32 cellular contexts compared by ENCODE assay signal in the genomic region with DNA sequence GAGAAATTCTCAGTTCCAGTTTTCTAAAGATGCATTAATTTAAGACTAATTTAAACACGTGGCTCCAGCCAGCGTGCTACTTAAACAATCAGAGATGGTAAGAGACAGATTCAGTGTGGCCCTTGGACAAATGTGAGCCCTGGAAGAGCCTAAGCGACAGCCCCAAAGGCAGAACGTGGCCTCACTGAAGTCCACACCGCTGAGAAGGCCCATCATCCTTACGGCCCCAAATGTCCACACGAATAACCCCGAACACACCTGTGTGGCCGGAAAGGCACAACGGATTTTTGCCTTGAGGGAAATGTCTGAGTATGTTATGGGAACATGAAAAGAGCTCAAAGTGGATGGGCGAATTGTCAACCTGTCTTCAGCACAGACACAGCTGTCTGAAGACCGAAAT. TPM values are rescaled to one million over a fixed set of nuclear protein-coding genes. Genes with fewer than 3 reads are reported as not detected.
A peak's percentile ranks its signal among the peaks of the same experiment; 100 is the strongest.
DNase-seq lines count a peak whose midpoint lies in the region; ATAC-seq, FAIRE-seq and TF ChIP-seq lines count a peak whose summit lies in the region.
"Had no signal": no experiment of that assay in that cellular context is flagged by ENCODE, and none has a peak within 500 bp of the region (broad histone marks: within the 10 kb centered on the region; RNA-seq: fewer than 3 reads in every experiment).

No MANE protein-coding gene starts in this region.

- TF ChIP-seq RAD21 in GM12878 (IDR thresholded peaks at IDR 0.05; ENCODE audit: insufficient read depth, low read depth, low read length): no peak

- TF ChIP-seq CTCF in DOHH2 (IDR thresholded peaks at IDR 0.05; ENCODE audit: low read depth, low read length, poor library complexity, severe bottlenecking) (no peak), GM12878 (IDR thresholded peaks at IDR 0.05 in 2 of 3, conservative IDR thresholded peaks at IDR 0.05 in 1 of 3; ENCODE audit: control insufficient read depth in 2 of 3, extremely low read depth in 1 of 3, insufficient read depth in 1 of 3, low read depth in 3 of 3, low read length in 3 of 3) (no peak)

- H2BK12ac ChIP-seq in trophoblast cell (ENCODE audit: low read length): no peak overlapping the region

- no peak overlapping the region for H3K4me3 Mint-ChIP-seq in activated naive CD4-positive, alpha-beta T cell treated with anti-CD3 and anti-CD28 coated beads, Interleukin-2, amount 50 U/mL, for 24 hours
- no peak overlapping the region for H3K4me3 Mint-ChIP-seq in activated naive CD4-positive, alpha-beta T cell treated with anti-CD3 and anti-CD28 coated beads, Interleukin-2, amount 10 ng/mL, durations not matched to agents 7 days and 5 days
- H3K4me3 Mint-ChIP-seq: activated naive CD8-positive, alpha-beta T cell treated with anti-CD3 and anti-CD28 coated beads, Interleukin-2, amount 10 ng/mL, durations not matched to agents 7 days and 5 days had no signal

- no peak overlapping the region for H3K14ac ChIP-seq in trophoblast cell (ENCODE audit: low read length)

- H4K20me1 ChIP-seq in DOHH2 (ENCODE audit: control insufficient read depth, insufficient read depth, low read depth, low read length): peaks cover 20% of the 10 kb centered on the region; the same call in 1 of the 2 replicates
- H4K20me1 ChIP-seq in GM12878 (ENCODE audit: control insufficient read depth, insufficient read depth): peaks cover 3% of the 10 kb centered on the region; the same call in 1 of the 2 replicates

- no peaks in the 10 kb centered on the region for H3K9me3 Mint-ChIP-seq in activated naive CD4-positive, alpha-beta T cell treated with anti-CD3 and anti-CD28 coated beads, Interleukin-2, amount 50 U/mL, for 24 hours
- no peaks in the 10 kb centered on the region for H3K9me3 Mint-ChIP-seq in activated naive CD4-positive, alpha-beta T cell treated with anti-CD3 and anti-CD28 coated beads, Interleukin-2, amount 10 ng/mL, durations not matched to agents 7 days and 5 days
- H3K9me3 Mint-ChIP-seq: activated naive CD8-positive, alpha-beta T cell treated with anti-CD3 and anti-CD28 coated beads, Interleukin-2, amount 10 ng/mL, durations not matched to agents 7 days and 5 days; activated T-helper 2 cell treated with anti-CD3 and anti-CD28 coated beads, Interferon-gamma antibody, Interleukin-2, Interleukin-4, amounts not matched to agents 10 μg/mL and 5 μg/mL and 100 μg/mL, durations not matched to agents 14 hours and 24 hours and 36 hours; stimulated activated naive CD8-positive, alpha-beta T cell treated with anti-CD3 and anti-CD28 coated beads, Interleukin-15, amount 100 ng/mL, for 72 hours had no signal

- in situ Hi-C loops in GM12878 (cut with MboI): no loop called here

- H3K27ac ChIP-seq in DOHH2 (ENCODE audit: low read depth, low read length) (no peak overlapping the region), GM12878 (ENCODE audit: control insufficient read depth, insufficient read depth) (no peak overlapping the region), trophoblast cell (ENCODE audit: low read depth, low read length) (no peak overlapping the region)
- H3K27ac ChIP-seq: coronary artery, epithelial cell of prostate, GM23248, vagina had no signal

- H3K4me3 ChIP-seq in DOHH2 (ENCODE audit: low read length) (no peak overlapping the region), GM12878 (no peak overlapping the region), trophoblast cell (ENCODE audit: low read depth, low read length) (no peak overlapping the region)
- H3K4me3 ChIP-seq: coronary artery, GM23248, vagina had no signal

- no peak overlapping the region for H3K9ac ChIP-seq in GM12878 (ENCODE audit: control insufficient read depth, insufficient read depth, low read length)
- no peak overlapping the region for H3K9ac ChIP-seq in trophoblast cell (ENCODE audit: low read length)
- H3K9ac ChIP-seq: GM23248 had no signal

- ATAC-seq in GM12878: no peak
- ATAC-seq in HG03571 (IDR thresholded peaks at IDR 0.05; ENCODE audit: unreplicated experiment): no peak
- no peak for ATAC-seq in GM18873 (IDR thresholded peaks at IDR 0.05; ENCODE audit: low FRiP score, unreplicated experiment)
- ATAC-seq: left ventricle myocardium superior; right cardiac atrium; stimulated activated naive CD8-positive, alpha-beta T cell treated with anti-CD3 and anti-CD28 coated beads, Interleukin-15, amount 100 ng/mL, for 72 hours had no signal

- no peak overlapping the region for H2BK5ac ChIP-seq in trophoblast cell (ENCODE audit: low read depth, low read length, poor library complexity)

- H3K27me3 Mint-ChIP-seq in activated naive CD4-positive, alpha-beta T cell treated with anti-CD3 and anti-CD28 coated beads, Interleukin-2, amount 50 U/mL, for 24 hours: no peaks in the 10 kb centered on the region
- no peaks in the 10 kb centered on the region for H3K27me3 Mint-ChIP-seq in activated naive CD4-positive, alpha-beta T cell treated with anti-CD3 and anti-CD28 coated beads, Interleukin-2, amount 10 ng/mL, durations not matched to agents 7 days and 5 days
- H3K27me3 Mint-ChIP-seq: activated naive CD8-positive, alpha-beta T cell treated with anti-CD3 and anti-CD28 coated beads, Interleukin-2, amount 10 ng/mL, durations not matched to agents 7 days and 5 days; stimulated activated naive CD8-positive, alpha-beta T cell treated with anti-CD3 and anti-CD28 coated beads, Interleukin-15, amount 100 ng/mL, for 72 hours had no signal

- 0 out of 2 replicates have a peak, but pooled peaks have one; percentile 39 for TF ChIP-seq POLR2A in GM12878 (IDR thresholded peaks at IDR 0.05; ENCODE audit: low read depth, low read length)

- no peak overlapping the region for H4K12ac ChIP-seq in trophoblast cell (ENCODE audit: low read depth, low read length)

- H3K4me1 ChIP-seq in DOHH2 (ENCODE audit: control insufficient read depth, low read length): peaks cover 65% of the 10 kb centered on the region
- H3K4me1 ChIP-seq in GM12878 (ENCODE audit: control insufficient read depth, insufficient read depth, low read length): no peaks in the 10 kb centered on the region
- peaks cover 5 to 6% of the 10 kb centered on the region in 2 experiments for H3K4me1 ChIP-seq in trophoblast cell (ENCODE audit: control insufficient read depth in 1 of 2, insufficient read depth in 2 of 2, low read length in 2 of 2)

- H4K8ac ChIP-seq in trophoblast cell (ENCODE audit: low read depth, low read length): no peak overlapping the region

- H3K4me1 Mint-ChIP-seq in activated naive CD4-positive, alpha-beta T cell treated with anti-CD3 and anti-CD28 coated beads, Interleukin-2, amount 50 U/mL, for 24 hours: peaks cover 28% of the 10 kb centered on the region
- peaks cover 30% of the 10 kb centered on the region for H3K4me1 Mint-ChIP-seq in activated naive CD4-positive, alpha-beta T cell treated with anti-CD3 and anti-CD28 coated beads, Interleukin-2, amount 10 ng/mL, durations not matched to agents 7 days and 5 days

- SMC1A ChIA-PET in GM12878 (lab: Charles Lee; ENCODE audit: uncharacterized antibody, unreplicated experiment): interaction anchor here (0.9 to 4.2 kb wide), 8 partner anchors 12 to 94 kb away, joined by 3 to 22 read pairs (median 6); partner anchors contain the start of gene ADAP1

- H3K4me2 ChIP-seq in DOHH2 (ENCODE audit: low read length): peak overlapping the region; percentile 14; the same call in 1 of the 2 replicates
- no peak overlapping the region for H3K4me2 ChIP-seq in GM12878 (ENCODE audit: control insufficient read depth, insufficient read depth)
- no peak overlapping the region for H3K4me2 ChIP-seq in trophoblast cell (ENCODE audit: low read length)

- H3K27me3 ChIP-seq in DOHH2 (ENCODE audit: control insufficient read depth, low read length) (no peaks in the 10 kb centered on the region), GM12878 (replicated peaks in 1 of 2; ENCODE audit: control insufficient read depth in 2 of 2, insufficient read depth in 2 of 2, low read length in 1 of 2) (no peaks in the 10 kb centered on the region), trophoblast cell (ENCODE audit: insufficient read depth, low read length) (no peaks in the 10 kb centered on the region)
- H3K27me3 ChIP-seq: vagina had no signal

- no peaks in the 10 kb centered on the region for H3K9me3 ChIP-seq in DOHH2 (ENCODE audit: control insufficient read depth, insufficient read depth, low read length)
- no peaks in the 10 kb centered on the region for H3K9me3 ChIP-seq in GM12878 (replicated peaks; ENCODE audit: control insufficient read depth, insufficient read depth, low read length)
- H3K9me3 ChIP-seq in trophoblast cell (ENCODE audit: insufficient read depth, low read depth, low read length): no peaks in the 10 kb centered on the region
- H3K9me3 ChIP-seq: vagina had no signal

- 96% methylated on average over 12 of the region's 12 CpGs for WGBS in GM12878 (ENCODE audit: insufficient coverage, insufficient replicate concordance, low lambda C conversion rate, missing lambda C conversion rate)
- WGBS in trophoblast cell (ENCODE audit: extremely low coverage, insufficient coverage, insufficient read length): no CpG with 5 or more reads among the region's 12 CpGs

- H2AFZ ChIP-seq in GM12878 (ENCODE audit: control insufficient read depth, low read depth, low read length): no peak overlapping the region
- H2AFZ ChIP-seq in trophoblast cell (ENCODE audit: insufficient read depth, low read length, poor library complexity): no peak overlapping the region
- H2AFZ ChIP-seq: GM23248 had no signal

- peaks cover 8% of the 10 kb centered on the region for H3K79me1 ChIP-seq in trophoblast cell (ENCODE audit: low read length)

- no peaks in the 10 kb centered on the region for H3K9me2 ChIP-seq in DOHH2 (replicated peaks; ENCODE audit: control insufficient read depth, low read length)

- peak overlapping the region; percentile 38 for H3K18ac ChIP-seq in trophoblast cell (ENCODE audit: low read length)

- no peak overlapping the region for H3K23ac ChIP-seq in trophoblast cell (ENCODE audit: low read length)

- H2AK5ac ChIP-seq in trophoblast cell (ENCODE audit: low read length): no peak overlapping the region

- TF ChIP-seq EP300 in GM12878 (IDR thresholded peaks at IDR 0.05; ENCODE audit: borderline replicate concordance in 1 of 2, control insufficient read depth in 1 of 2, low read depth in 2 of 2, low read length in 2 of 2): no peak

- CTCF ChIA-PET in activated naive CD4-positive, alpha-beta T cell treated with anti-CD3 and anti-CD28 coated beads, Interleukin-2, amount 10 ng/mL, durations not matched to agents 7 days and 5 days (lab: Charles Lee): interaction anchor here (7.8 kb wide), 1 partner anchor 21 kb away, joined by 51 read pairs; no protein-coding TSS in a partner anchor
- CTCF ChIA-PET in GM12878 (lab: Yijun Ruan, JAX): interaction anchor here (0.7 to 7.3 kb wide), 9 partner anchors 11 to 204 kb away, joined by 3 to 78 read pairs (median 3); no protein-coding TSS in a partner anchor

- H3K79me2 ChIP-seq in DOHH2 (ENCODE audit: control insufficient read depth, low read length): peaks cover 72% of the 10 kb centered on the region
- H3K79me2 ChIP-seq in GM12878 (ENCODE audit: control insufficient read depth, insufficient read depth, low read length): peaks cover 42% of the 10 kb centered on the region
- peaks cover 9% of the 10 kb centered on the region for H3K79me2 ChIP-seq in trophoblast cell (ENCODE audit: control insufficient read depth, insufficient read depth, low read length, poor library complexity)

- DNase-seq in activated naive CD4-positive, alpha-beta T cell treated with anti-CD3 and anti-CD28 coated beads, Interleukin-2, amount 10 ng/mL, durations not matched to agents 7 days and 5 days: no peak
- DNase-seq in GM12878 (ENCODE audit: low read depth, low spot score): no peak
- no peak for DNase-seq in trophoblast cell
- DNase-seq in NCI-H526 treated with DMSO at 0.1 percent for 48 hours (lab: John Stamatoyannopoulos, UW): no peak
- DNase-seq: ACHN; activated CD4-positive, alpha-beta T cell treated with anti-CD3 and anti-CD28 coated beads for 48 hours; activated naive CD8-positive, alpha-beta T cell treated with anti-CD3 and anti-CD28 coated beads, Interleukin-2, amount 10 ng/mL, durations not matched to agents 7 days and 5 days; effector memory CD4-positive, alpha-beta T cell; GF-D8; GM23248; IMR-90; left ventricle myocardium superior; mesendoderm; NCI-H2107; NCI-H446; right cardiac atrium; stimulated activated CD4-positive, alpha-beta T cell treated with anti-CD3 and anti-CD28 coated beads, Interleukin-1b, Interleukin-23, amount 100 ng/mL, for 48 hours; stimulated activated naive CD8-positive, alpha-beta T cell treated with anti-CD3 and anti-CD28 coated beads, Interleukin-15, amount 100 ng/mL, for 72 hours had no signal

- H4K91ac ChIP-seq in trophoblast cell (ENCODE audit: low read depth, low read length): no peak overlapping the region

- no peak overlapping the region for H2BK120ac ChIP-seq in trophoblast cell (ENCODE audit: insufficient read depth, low read length, poor library complexity)

- H3K36me3 Mint-ChIP-seq in activated naive CD4-positive, alpha-beta T cell treated with anti-CD3 and anti-CD28 coated beads, Interleukin-2, amount 50 U/mL, for 24 hours: peaks cover 2% of the 10 kb centered on the region
- H3K36me3 Mint-ChIP-seq in activated naive CD4-positive, alpha-beta T cell treated with anti-CD3 and anti-CD28 coated beads, Interleukin-2, amount 10 ng/mL, durations not matched to agents 7 days and 5 days: peaks cover 34% of the 10 kb centered on the region

- peak overlapping the region; percentile 14 for H3K27ac Mint-ChIP-seq in activated naive CD4-positive, alpha-beta T cell treated with anti-CD3 and anti-CD28 coated beads, Interleukin-2, amount 50 U/mL, for 24 hours
- H3K27ac Mint-ChIP-seq in activated naive CD4-positive, alpha-beta T cell treated with anti-CD3 and anti-CD28 coated beads, Interleukin-2, amount 10 ng/mL, durations not matched to agents 7 days and 5 days: no peak overlapping the region
- H3K27ac Mint-ChIP-seq: activated naive CD8-positive, alpha-beta T cell treated with anti-CD3 and anti-CD28 coated beads, Interleukin-2, amount 10 ng/mL, durations not matched to agents 7 days and 5 days; activated T-helper 2 cell treated with anti-CD3 and anti-CD28 coated beads, Interferon-gamma antibody, Interleukin-2, Interleukin-4, amounts not matched to agents 10 μg/mL and 5 μg/mL and 100 μg/mL, durations not matched to agents 14 hours and 24 hours and 36 hours had no signal

- no TSS peak for BruUV-seq in GM12878 (replicated peaks; lab: Mats Ljungman, UMichigan)

- H3K36me3 ChIP-seq in DOHH2 (ENCODE audit: control insufficient read depth, low read length) (peaks cover 70% of the 10 kb centered on the region), GM12878 (ENCODE audit: control insufficient read depth in 2 of 2, insufficient read depth in 2 of 2, low read length in 1 of 2) (peaks cover 22 to 40% of the 10 kb centered on the region in 2 experiments), trophoblast cell (ENCODE audit: control insufficient read depth in 1 of 2, insufficient read depth in 2 of 2, low read length in 2 of 2) (peaks cover 42 to 49% of the 10 kb centered on the region in 2 experiments)

- H3F3A ChIP-seq in DOHH2 (ENCODE audit: control insufficient read depth, insufficient read depth): peaks cover 10% of the 10 kb centered on the region

- FAIRE-seq in GM12878 (lab: Jason Lieb, UNC): no peak
- FAIRE-seq: astrocyte, islet of Langerhans had no signal

- RAD21 ChIA-PET in GM12878 (lab: Charles Lee; ENCODE audit: unreplicated experiment): interaction anchor here (0.6 to 4.6 kb wide), 4 partner anchors 16 to 451 kb away, joined by 3 to 35 read pairs (median 6); no protein-coding TSS in a partner anchor

- intact Hi-C loops in GM12878 (cut with micrococcal nuclease; ENCODE audit: unreplicated experiment): no loop called here

- H3K4ac ChIP-seq in trophoblast cell (ENCODE audit: low read depth, low read length): peak overlapping the region; percentile 12

- POLR2A ChIA-PET in GM12878 (lab: Charles Lee): no interaction called here

RNA-seq across cellular contexts. Expression of gene COX19, which starts 3.2 kb away (rescaled TPM):
- total RNA-seq in GM12878 (2013; cell fraction: nucleolus; rRNA removed): 117 and 121 TPM in 2 replicates
- total RNA-seq in GM12878 (2014; rRNA removed) (10.2 and 12.5 TPM in 2 replicates), GM12878 (2014; rRNA removed; fragmentation: Illumina TruSeq; extraction: Trizol) (9.5 and 11.4 TPM in 2 replicates), GM12878 (2021) (8.6 and 9.0 TPM in 2 replicates)
- 4.5 TPM for polyA plus RNA-seq in GM12878 (2011; ENCODE audit: low read depth)
- polyA plus RNA-seq in GM12878 (2011; rRNA removed) (15.9 and 17.0 TPM in 2 replicates), GM12878 (2014; fragmentation: Illumina TruSeq; extraction: Trizol) (7.0 and 12.4 TPM in 2 replicates), GM12878 (2014; fragmentation: Nextera tagmentation; extraction: Ambion mirVana) (1 to 10 TPM; 3.7 to 6.6 TPM), GM12878 (2014; rRNA removed) (8.9 and 10.2 TPM in 2 replicates), GM12878 (2016; fragmentation: Nextera tagmentation; extraction: Ambion mirVana) (10 to 100 TPM; 15.0 to 17.9 TPM)
- 10.8 and 11.2 TPM in 2 replicates for polyA plus RNA-seq in GM12878 (2011; cell fraction: cytosol; rRNA removed)
- polyA plus RNA-seq in GM12878 (2011; cell fraction: nucleus; rRNA removed): 22.4 and 24.8 TPM in 2 replicates
- 6.9 and 7.6 TPM in 2 replicates for polyA plus RNA-seq in GM12878 (2012)
- 11.1 and 20.0 TPM in 2 replicates for polyA minus RNA-seq in GM12878 (2011; rRNA and poly(A)+ RNA removed)
- polyA minus RNA-seq in GM12878 (2011; cell fraction: cytosol; rRNA and poly(A)+ RNA removed): 2.1 and 2.7 TPM in 2 replicates
- 11.1 and 16.1 TPM in 2 replicates for polyA minus RNA-seq in GM12878 (2011; cell fraction: nucleus; rRNA and poly(A)+ RNA removed)
- 8.3 and 8.4 TPM in 2 replicates for polyA plus RNA-seq in trophoblast cell (2013)

RNA-seq across cellular contexts. Expression of gene CYP2W1, which starts 10.9 kb away (rescaled TPM):
- not detected in 2 replicates for total RNA-seq in GM12878 (2013; cell fraction: nucleolus; rRNA removed)
- total RNA-seq in GM12878 (2014; rRNA removed) (not detected in 2 replicates), GM12878 (2014; rRNA removed; fragmentation: Illumina TruSeq; extraction: Trizol) (not detected in 2 replicates), GM12878 (2021) (not detected in 2 replicates)
- not detected for polyA plus RNA-seq in GM12878 (2011; ENCODE audit: low read depth)
- polyA plus RNA-seq in GM12878 (2011; rRNA removed) (not detected in 2 replicates), GM12878 (2014; fragmentation: Illumina TruSeq; extraction: Trizol) (not detected in 2 replicates), GM12878 (2014; fragmentation: Nextera tagmentation; extraction: Ambion mirVana) (not detected), GM12878 (2014; rRNA removed) (not detected in 2 replicates), GM12878 (2016; fragmentation: Nextera tagmentation; extraction: Ambion mirVana) (not detected)
- polyA plus RNA-seq in GM12878 (2011; cell fraction: cytosol; rRNA removed): not detected in 2 replicates
- polyA plus RNA-seq in GM12878 (2011; cell fraction: nucleus; rRNA removed): 0.04 and 0.07 TPM in 2 replicates
- not detected in 2 replicates for polyA plus RNA-seq in GM12878 (2012)
- not detected in 2 replicates for polyA minus RNA-seq in GM12878 (2011; rRNA and poly(A)+ RNA removed)
- polyA minus RNA-seq in GM12878 (2011; cell fraction: cytosol; rRNA and poly(A)+ RNA removed): not detected in 2 replicates
- polyA minus RNA-seq in GM12878 (2011; cell fraction: nucleus; rRNA and poly(A)+ RNA removed): not detected in 2 replicates
- 0.01 TPM in 1 of 2 replicates, not detected in the other for polyA plus RNA-seq in trophoblast cell (2013)
- total RNA-seq: activated naive CD8-positive, alpha-beta T cell treated with anti-CD3 and anti-CD28 coated beads, Interleukin-2, amount 10 ng/mL, durations not matched to agents 7 days and 5 days; activated T-helper 2 cell treated with anti-CD3 and anti-CD28 coated beads, Interferon-gamma antibody, Interleukin-2, Interleukin-4, amounts not matched to agents 10 μg/mL and 5 μg/mL and 100 μg/mL, durations not matched to agents 14 hours and 24 hours and 36 hours; astrocyte; cardiac septum; GM23248; IMR-90; left ventricle myocardium superior; posterior vena cava; right cardiac atrium; RPMI7951 had no signal
- polyA plus RNA-seq: BJ, GM23248, IMR-90, right cardiac atrium had no signal

RNA-seq across cellular contexts. Expression of gene ADAP1, which starts 17.6 kb away (rescaled TPM):
- 23.8 and 32.2 TPM in 2 replicates for total RNA-seq in GM12878 (2013; cell fraction: nucleolus; rRNA removed)
- 34.0 and 44.2 TPM in 2 replicates for total RNA-seq in GM12878 (2014; rRNA removed)
- 15.8 and 17.9 TPM in 2 replicates for total RNA-seq in GM12878 (2014; rRNA removed; fragmentation: Illumina TruSeq; extraction: Trizol)
- 38.7 and 42.3 TPM in 2 replicates for total RNA-seq in GM12878 (2021)
- 3.9 TPM for polyA plus RNA-seq in GM12878 (2011; ENCODE audit: low read depth)
- 16.6 and 22.5 TPM in 2 replicates for polyA plus RNA-seq in GM12878 (2011; rRNA removed)
- 30.5 and 44.3 TPM in 2 replicates for polyA plus RNA-seq in GM12878 (2011; cell fraction: cytosol; rRNA removed)
- polyA plus RNA-seq in GM12878 (2011; cell fraction: nucleus; rRNA removed): 55.5 and 64.6 TPM in 2 replicates
- polyA plus RNA-seq in GM12878 (2012): 17.1 and 19.8 TPM in 2 replicates
- 8.0 and 22.0 TPM in 2 replicates for polyA plus RNA-seq in GM12878 (2014; fragmentation: Illumina TruSeq; extraction: Trizol)
- under 1 TPM in 1 of 2 experiments, not detected in 1; 0.22 TPM for polyA plus RNA-seq in GM12878 (2014; fragmentation: Nextera tagmentation; extraction: Ambion mirVana)
- polyA plus RNA-seq in GM12878 (2014; rRNA removed): 28.9 and 35.5 TPM in 2 replicates
- polyA plus RNA-seq in GM12878 (2016; fragmentation: Nextera tagmentation; extraction: Ambion mirVana): 10 to 100 TPM in 1 of 2 experiments, 1 to 10 TPM in 1; 6.7 to 12.7 TPM
- 15.7 and 37.9 TPM in 2 replicates for polyA minus RNA-seq in GM12878 (2011; rRNA and poly(A)+ RNA removed)
- 22.1 and 25.5 TPM in 2 replicates for polyA minus RNA-seq in GM12878 (2011; cell fraction: cytosol; rRNA and poly(A)+ RNA removed)
- polyA minus RNA-seq in GM12878 (2011; cell fraction: nucleus; rRNA and poly(A)+ RNA removed): 14.0 and 35.4 TPM in 2 replicates
- polyA plus RNA-seq in trophoblast cell (2013): 1.0 and 1.4 TPM in 2 replicates
